8 cellular contexts compared by ENCODE assay signal in genomic region chr9:133160742-133161541, GRCh38. TPM values are rescaled to one million over a fixed set of nuclear protein-coding genes. Genes with fewer than 3 reads are reported as not detected.
A peak's percentile ranks its signal among the peaks of the same experiment; 100 is the strongest.
DNase-seq lines count a peak whose midpoint lies in the region; ATAC-seq and TF ChIP-seq lines count a peak whose summit lies in the region.

No MANE protein-coding gene starts in this region.

- no peaks in the 10 kb centered on the region for H3K4me1 ChIP-seq in H9 (ENCODE audit: insufficient read depth, low read length)
- no peaks in the 10 kb centered on the region for H3K4me1 ChIP-seq in cardiac muscle cell (ENCODE audit: low read depth)

- H3K18ac ChIP-seq in H9 (ENCODE audit: insufficient read length, low read depth, low read length): no peak overlapping the region

- no peak overlapping the region for H3K4me3 Mint-ChIP-seq in H9
- H3K4me3 Mint-ChIP-seq in activated naive CD4-positive, alpha-beta T cell treated with anti-CD3 and anti-CD28 coated beads, Interleukin-2, amount 10 ng/mL, durations not matched to agents 7 days and 5 days: no peak overlapping the region

- WGBS in H9 (ENCODE audit: extremely low coverage, insufficient read length, low lambda C conversion rate): no CpG with 5 or more reads among the region's 9 CpGs

- no peak overlapping the region for H3K4me2 ChIP-seq in H9 (ENCODE audit: insufficient read depth, insufficient read length, low read length)

- H3K9me3 ChIP-seq in H9 (ENCODE audit: control insufficient read depth, low read depth, low read length) (no peaks in the 10 kb centered on the region), cardiac muscle cell (ENCODE audit: low read depth) (no peaks in the 10 kb centered on the region)

- H3K23ac ChIP-seq in H9 (ENCODE audit: insufficient read length, low read depth, low read length): no peak overlapping the region

- no peaks in the 10 kb centered on the region for H3K79me1 ChIP-seq in H9 (ENCODE audit: insufficient read depth, low read depth, low read length, poor library complexity, severe bottlenecking)

- H2BK120ac ChIP-seq in H9 (ENCODE audit: low read depth, low read length, poor library complexity, severe bottlenecking): no peak overlapping the region

- peaks cover 15% of the 10 kb centered on the region for H3K27me3 Mint-ChIP-seq in H9 (ENCODE audit: low read depth)
- peaks cover 40% of the 10 kb centered on the region for H3K27me3 Mint-ChIP-seq in activated naive CD4-positive, alpha-beta T cell treated with anti-CD3 and anti-CD28 coated beads, Interleukin-2, amount 10 ng/mL, durations not matched to agents 7 days and 5 days

- no peak overlapping the region for H3K9ac ChIP-seq in H9 (ENCODE audit: extremely low read depth, insufficient read length, low read length)

- H3T11ph ChIP-seq in H9 (ENCODE audit: low read length): no peak overlapping the region

- no peak overlapping the region for H4K5ac ChIP-seq in H9 (ENCODE audit: insufficient read length, low read depth, low read length)

- DNase-seq in COLO668 (lab: John Stamatoyannopoulos, UW; ENCODE audit: unreplicated experiment) (peak; percentile 37), H9 (peak; percentile 64), NOMO-1 treated with DMSO at 0.1 percent for 48 hours (lab: John Stamatoyannopoulos, UW; ENCODE audit: unreplicated experiment) (peak; percentile 28), cardiac muscle cell (ENCODE audit: low read depth in 1 of 2, low spot score in 1 of 2) (peak; percentile 61 to 85), putamen (ENCODE audit: low spot score) (peak; percentile 41)
- DNase-seq in activated naive CD4-positive, alpha-beta T cell treated with anti-CD3 and anti-CD28 coated beads, Interleukin-2, amount 10 ng/mL, durations not matched to agents 7 days and 5 days: peak; percentile 61

- H4K91ac ChIP-seq in H9 (ENCODE audit: insufficient read length, low read depth, low read length): no peak overlapping the region

- no peaks in the 10 kb centered on the region for H3K36me3 ChIP-seq in cardiac muscle cell

- H2AK5ac ChIP-seq in H9 (ENCODE audit: insufficient read length, low read length): no peak overlapping the region

- H2BK15ac ChIP-seq in H9 (ENCODE audit: low read depth, low read length): no peak overlapping the region

- H3K14ac ChIP-seq in H9 (ENCODE audit: insufficient read depth, low read length): no peak overlapping the region

- no peak overlapping the region for H3K27ac Mint-ChIP-seq in H9
- H3K27ac Mint-ChIP-seq in activated naive CD4-positive, alpha-beta T cell treated with anti-CD3 and anti-CD28 coated beads, Interleukin-2, amount 10 ng/mL, durations not matched to agents 7 days and 5 days: no peak overlapping the region

- H3K4me3 ChIP-seq in cardiac muscle cell: no peak overlapping the region

- TF ChIP-seq CTCF in H9 (conservative IDR thresholded peaks at IDR 0.05): peak; percentile 71
- peak; percentile 80 for TF ChIP-seq CTCF in cardiac muscle cell (IDR thresholded peaks at IDR 0.05; ENCODE audit: low read depth, low read length)

- no peak overlapping the region for H3K4ac ChIP-seq in H9 (ENCODE audit: low read depth, low read length)

- H3K79me2 ChIP-seq in H9 (ENCODE audit: insufficient read depth, low read length): no peaks in the 10 kb centered on the region

- no peaks in the 10 kb centered on the region for H3K9me3 Mint-ChIP-seq in H9
- H3K9me3 Mint-ChIP-seq in activated naive CD4-positive, alpha-beta T cell treated with anti-CD3 and anti-CD28 coated beads, Interleukin-2, amount 10 ng/mL, durations not matched to agents 7 days and 5 days: no peaks in the 10 kb centered on the region

- H2BK20ac ChIP-seq in H9 (ENCODE audit: low read depth, low read length, poor library complexity, severe bottlenecking): no peak overlapping the region

- ATAC-seq in GM18502 (IDR thresholded peaks at IDR 0.05; ENCODE audit: poor library complexity, unreplicated experiment) (no peak), GM18511 (IDR thresholded peaks at IDR 0.05; ENCODE audit: unreplicated experiment) (no peak)

- H3K4me1 Mint-ChIP-seq in H9: peaks cover 5 to 6% of the 10 kb centered on the region in 2 experiments
- peaks cover 15% of the 10 kb centered on the region for H3K4me1 Mint-ChIP-seq in activated naive CD4-positive, alpha-beta T cell treated with anti-CD3 and anti-CD28 coated beads, Interleukin-2, amount 10 ng/mL, durations not matched to agents 7 days and 5 days

- no peak overlapping the region for H2BK5ac ChIP-seq in H9 (ENCODE audit: insufficient read length, low read length)

- H4K20me1 ChIP-seq in H9 (ENCODE audit: control insufficient read depth, insufficient read depth, insufficient read length): no peaks in the 10 kb centered on the region

- H3K56ac ChIP-seq in H9 (ENCODE audit: insufficient read length, low read depth, low read length): no peak overlapping the region

- no peak overlapping the region for H2BK12ac ChIP-seq in H9 (ENCODE audit: insufficient read length, low read depth, low read length)

- no peak overlapping the region for H4K8ac ChIP-seq in H9 (replicated peaks; ENCODE audit: insufficient read length, low read depth, low read length)

- CTCF ChIA-PET in activated naive CD4-positive, alpha-beta T cell treated with anti-CD3 and anti-CD28 coated beads, Interleukin-2, amount 10 ng/mL, durations not matched to agents 7 days and 5 days (lab: Charles Lee): interaction anchor here (1.3 to 1.6 kb wide), 3 partner anchors 10 to 139 kb away, joined by 5 to 7 read pairs (median 5); no protein-coding TSS in a partner anchor

- no peak overlapping the region for H2AFZ ChIP-seq in H9 (ENCODE audit: low read length)

- no peaks in the 10 kb centered on the region for H3K27me3 ChIP-seq in H9 (ENCODE audit: insufficient read depth, low read length)
- no peaks in the 10 kb centered on the region for H3K27me3 ChIP-seq in cardiac muscle cell

- no peak overlapping the region for H3K27ac ChIP-seq in H9 (ENCODE audit: insufficient read length, low read depth, low read length)
- no peak overlapping the region for H3K27ac ChIP-seq in cardiac muscle cell

- peaks cover 4% of the 10 kb centered on the region for H3K23me2 ChIP-seq in H9 (ENCODE audit: insufficient read length, low read depth, low read length, poor library complexity, severe bottlenecking)

- H3K36me3 Mint-ChIP-seq in H9 (ENCODE audit: insufficient read depth in 1 of 3, low read depth in 3 of 3): peaks cover 8 to 14% (median 12%) of the 10 kb centered on the region in 3 experiments; a peak in 5 of 7 replicates
- H3K36me3 Mint-ChIP-seq in activated naive CD4-positive, alpha-beta T cell treated with anti-CD3 and anti-CD28 coated beads, Interleukin-2, amount 10 ng/mL, durations not matched to agents 7 days and 5 days: no peaks in the 10 kb centered on the region

RNA-seq across cellular contexts. Expression of gene GBGT1, which starts 2.8 kb away (rescaled TPM):
- total RNA-seq in H9 (2021) (9.3 TPM in 2 replicates), cardiac muscle cell (5.6 and 11.9 TPM in 2 replicates)
- 0.87 and 2.8 TPM in 2 replicates for polyA plus RNA-seq in cardiac muscle cell

RNA-seq across cellular contexts. Expression of gene RALGDS, which starts 39.9 kb away (rescaled TPM):
- total RNA-seq in H9 (2021) (20.9 and 21.3 TPM in 2 replicates), cardiac muscle cell (58.3 and 65.7 TPM in 2 replicates)
- polyA plus RNA-seq in cardiac muscle cell: 49.7 and 50.4 TPM in 2 replicates

RNA-seq across cellular contexts. Expression of gene OBP2B, which starts 48.1 kb away (rescaled TPM):
- not detected in 2 replicates for total RNA-seq in H9 (2021)
- total RNA-seq in cardiac muscle cell: not detected in 2 replicates
- 0.35 TPM in 1 of 2 replicates, not detected in the other for polyA plus RNA-seq in cardiac muscle cell
